Comparison of ENCODE assay signal across 8 cellular contexts in genomic region chr18:61322265-61322873, GRCh38. TPM values are rescaled to one million over a fixed set of nuclear protein-coding genes. Genes with fewer than 3 reads are reported as not detected.
DNase-seq lines count a peak whose midpoint lies in the region; ATAC-seq, FAIRE-seq and TF ChIP-seq lines count a peak whose summit lies in the region.

No MANE protein-coding gene starts in this region.

- CTCF ChIA-PET in endothelial cell of umbilical vein (lab: Charles Lee): interaction anchor here (0.6 to 7.6 kb wide), 38 partner anchors 9 to 810 kb away, joined by 3 to 354 read pairs (median 4); no protein-coding TSS in a partner anchor

- H3K27ac ChIP-seq in endothelial cell of umbilical vein (ENCODE audit: insufficient read depth, low read depth, low read length) (no peak overlapping the region), vagina (no peak overlapping the region)

- no peak overlapping the region for H3K9ac ChIP-seq in Loucy (ENCODE audit: low read depth, low read length, poor library complexity, severe bottlenecking)
- no peak overlapping the region for H3K9ac ChIP-seq in endothelial cell of umbilical vein (replicated peaks; ENCODE audit: extremely low read depth, insufficient read depth, low read length)

- H2AFZ ChIP-seq in Loucy (ENCODE audit: low read length): peak overlapping the region; percentile 50; the same call in 1 of the 2 replicates
- no peak overlapping the region for H2AFZ ChIP-seq in endothelial cell of umbilical vein (ENCODE audit: low read depth, low read length)

- no peak overlapping the region for H3K4me2 ChIP-seq in Loucy (ENCODE audit: low read depth, low read length, poor library complexity, severe bottlenecking)
- H3K4me2 ChIP-seq in endothelial cell of umbilical vein (ENCODE audit: insufficient read depth, low read length): no peak overlapping the region

- FAIRE-seq in endothelial cell of umbilical vein (lab: Jason Lieb, UNC): peak; percentile 84

- H3K9me3 ChIP-seq in Loucy (ENCODE audit: insufficient read depth, low read depth, low read length) (no peaks in the 10 kb centered on the region), endothelial cell of umbilical vein (replicated peaks; ENCODE audit: control insufficient read depth, insufficient read depth, low read length) (no peaks in the 10 kb centered on the region), vagina (no peaks in the 10 kb centered on the region)

- no peaks in the 10 kb centered on the region for H3F3A ChIP-seq in Loucy (ENCODE audit: low read depth)

- BruUV-seq in endothelial cell of umbilical vein (replicated peaks; lab: Mats Ljungman, UMichigan): no TSS peak

- H3K9me1 ChIP-seq in endothelial cell of umbilical vein (replicated peaks; ENCODE audit: control insufficient read depth, extremely low read depth, insufficient read depth, low read length): no peaks in the 10 kb centered on the region

- H3K27me3 Mint-ChIP-seq in HFFc6 (ENCODE audit: insufficient read depth): peaks cover 3% of the 10 kb centered on the region
- peaks cover 10 to 28% (median 14%) of the 10 kb centered on the region in 3 donors for H3K27me3 Mint-ChIP-seq in naive B cell

- H3K4me3 ChIP-seq in Loucy (ENCODE audit: low read length, poor library complexity, severe bottlenecking): no peak overlapping the region
- H3K4me3 ChIP-seq in endothelial cell of umbilical vein (replicated peaks in 1 of 3; ENCODE audit: insufficient read depth in 1 of 3, low read depth in 1 of 3, low read length in 3 of 3): no peak overlapping the region
- no peak overlapping the region for H3K4me3 ChIP-seq in vagina

- H3K36me3 Mint-ChIP-seq in HFFc6 (ENCODE audit: low read depth) (no peaks in the 10 kb centered on the region), naive B cell (peaks cover 0 to 8% of the 10 kb centered on the region in 2 donors)

- H3K36me3 ChIP-seq in Loucy (ENCODE audit: insufficient read depth, low read length): no peaks in the 10 kb centered on the region
- H3K36me3 ChIP-seq in endothelial cell of umbilical vein (ENCODE audit: control insufficient read depth in 2 of 2, extremely low read depth in 1 of 2, insufficient read depth in 2 of 2, low read length in 2 of 2): no peaks in the 10 kb centered on the region
- H3K36me3 ChIP-seq in vagina: no peaks in the 10 kb centered on the region

- POLR2A ChIA-PET in endothelial cell of umbilical vein (lab: Charles Lee): no interaction called here

- no peaks in the 10 kb centered on the region for H3K79me2 ChIP-seq in Loucy (ENCODE audit: insufficient read depth, low read length)
- no peaks in the 10 kb centered on the region for H3K79me2 ChIP-seq in endothelial cell of umbilical vein (ENCODE audit: control insufficient read depth, insufficient read depth, low read length)

- H3K9me2 ChIP-seq in Loucy (replicated peaks; ENCODE audit: low read depth, low read length): no peaks in the 10 kb centered on the region

- H3K27ac Mint-ChIP-seq in HFFc6 (no peak overlapping the region), naive B cell (no peak overlapping the region)

- DNase-seq in A172 (ENCODE audit: low spot score) (peak; percentile 22), HFFc6 (peak; percentile 52), SKM-1 (lab: John Stamatoyannopoulos, UW; ENCODE audit: unreplicated experiment) (peak; percentile 41), endothelial cell of umbilical vein (ENCODE audit: low read depth, low spot score) (peak; percentile 53), naive B cell (peak; percentile 7), vagina (ENCODE audit: extremely low spot score in 2 of 2) (no peak)

- TF ChIP-seq POLR2A in endothelial cell of umbilical vein (IDR thresholded peaks at IDR 0.05; ENCODE audit: low read depth, low read length) (no peak), vagina (IDR thresholded peaks at IDR 0.05) (no peak)

- H3K27me3 ChIP-seq in Loucy (ENCODE audit: insufficient read depth, low read length, poor library complexity, severe bottlenecking) (no peaks in the 10 kb centered on the region), endothelial cell of umbilical vein (ENCODE audit: control insufficient read depth in 2 of 2, insufficient read depth in 2 of 2, low read length in 2 of 2) (no peaks in the 10 kb centered on the region), vagina (no peaks in the 10 kb centered on the region)

- TF ChIP-seq CTCF in GM12874 (IDR thresholded peaks at IDR 0.05; ENCODE audit: insufficient read depth, low read depth, low read length): peak; percentile 89
- peak; percentile 94 for TF ChIP-seq CTCF in HFFc6 (IDR thresholded peaks at IDR 0.05)
- TF ChIP-seq CTCF in Loucy (conservative IDR thresholded peaks at IDR 0.05; ENCODE audit: low read length): peak; percentile 98
- peak; percentile 82 to 89 for TF ChIP-seq CTCF in endothelial cell of umbilical vein (IDR thresholded peaks at IDR 0.05; ENCODE audit: extremely low read depth in 1 of 2, insufficient read depth in 1 of 2, low read depth in 1 of 2, low read length in 2 of 2)
- TF ChIP-seq CTCF in vagina (IDR thresholded peaks at IDR 0.05): peak in 2 of 3 experiments; percentile 15 to 34

- H3K4me1 ChIP-seq in Loucy (ENCODE audit: insufficient read depth, low read length, poor library complexity, severe bottlenecking): no peaks in the 10 kb centered on the region
- no peaks in the 10 kb centered on the region for H3K4me1 ChIP-seq in endothelial cell of umbilical vein (ENCODE audit: control insufficient read depth, extremely low read depth, insufficient read depth, low read length)
- H3K4me1 ChIP-seq in vagina: no peaks in the 10 kb centered on the region

- dilution Hi-C loops in endothelial cell of umbilical vein (cut with MboI; ENCODE audit: extremely low pct_ligation_motif_present, low sequenced_read_pairs): no loop called here

- H3K4me1 Mint-ChIP-seq in HFFc6 (ENCODE audit: low read depth) (no peaks in the 10 kb centered on the region), naive B cell (no peaks in the 10 kb centered on the region)

- no peak overlapping the region for H3K4me3 Mint-ChIP-seq in HFFc6
- no peak overlapping the region for H3K4me3 Mint-ChIP-seq in naive B cell

- ATAC-seq in naive B cell (ENCODE audit: low read depth in 2 of 2): peak in 1 of 2 donors; percentile 46

- no peaks in the 10 kb centered on the region for H3K9me3 Mint-ChIP-seq in HFFc6
- peaks cover 0 to 8% (median 2%) of the 10 kb centered on the region in 7 donors for H3K9me3 Mint-ChIP-seq in naive B cell

- intact Hi-C loops in endothelial cell of umbilical vein (cut with micrococcal nuclease) (loop anchor here (1.0 to 5.0 kb wide), 5 partner anchors 113 to 809 kb away; no protein-coding TSS in a partner anchor), vagina (cut with DNase I) (no loop called here)

- no peaks in the 10 kb centered on the region for H4K20me1 ChIP-seq in Loucy (ENCODE audit: insufficient read depth, low read length, poor library complexity, severe bottlenecking)
- H4K20me1 ChIP-seq in endothelial cell of umbilical vein (replicated peaks; ENCODE audit: control insufficient read depth, extremely low read depth, insufficient read depth, low read length): no peaks in the 10 kb centered on the region

TF ChIP-seq in endothelial cell of umbilical vein, 7 proteins besides CTCF, POLR2A, EP300 and RAD21:
- no peak for TF ChIP-seq EZH2 (IDR thresholded peaks at IDR 0.05; ENCODE audit: borderline replicate concordance, low read depth, low read length, severe bottlenecking)
- no peak for TF ChIP-seq JUN (IDR thresholded peaks at IDR 0.05; ENCODE audit: borderline replicate concordance, insufficient read depth, insufficient read length, low read depth)
- no peak for TF ChIP-seq GATA2 (IDR thresholded peaks at IDR 0.05; ENCODE audit: insufficient read depth, insufficient read length, low read depth, low read length)
- TF ChIP-seq FOS (IDR thresholded peaks at IDR 0.05; ENCODE audit: borderline replicate concordance, insufficient read depth, low read length): no peak
- TF ChIP-seq, protein P1, sequence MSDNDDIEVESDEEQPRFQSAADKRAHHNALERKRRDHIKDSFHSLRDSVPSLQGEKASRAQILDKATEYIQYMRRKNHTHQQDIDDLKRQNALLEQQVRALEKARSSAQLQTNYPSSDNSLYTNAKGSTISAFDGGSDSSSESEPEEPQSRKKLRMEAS (IDR thresholded peaks at IDR 0.05; ENCODE audit: insufficient read depth, insufficient read length): no peak
- TF ChIP-seq MYC (IDR thresholded peaks at IDR 0.05; ENCODE audit: low read depth, low read length): no peak
- TF ChIP-seq POLR2AphosphoS5 (IDR thresholded peaks at IDR 0.05; ENCODE audit: insufficient read depth, low read depth, low read length): no peak

RNA-seq across cellular contexts. Expression of gene CDH20, which starts 10.9 kb away (rescaled TPM):
- not detected in 2 replicates for total RNA-seq in A172 (2014; rRNA removed; shearing (Covaris generic))
- total RNA-seq in HFFc6 (2021; fragmentation: NEBNext Ultra II Directional; extraction: Animal tissue kit (Norgen Biotek cat#: 25700)): not detected
- total RNA-seq in endothelial cell of umbilical vein: not detected in 2 replicates
- not detected in 2 replicates for polyA plus RNA-seq in endothelial cell of umbilical vein
- 0.01 TPM in 1 of 2 replicates, not detected in the other for polyA plus RNA-seq in endothelial cell of umbilical vein (2011; cell fraction: cytosol; rRNA removed)
- not detected in 2 replicates for polyA plus RNA-seq in endothelial cell of umbilical vein (2011; cell fraction: nucleus; rRNA removed)
- 0.17 TPM in 1 of 2 replicates, not detected in the other for polyA plus RNA-seq in endothelial cell of umbilical vein (2012)
- polyA minus RNA-seq in endothelial cell of umbilical vein: not detected in 2 replicates
- not detected for polyA minus RNA-seq in endothelial cell of umbilical vein (2011; cell fraction: cytosol; rRNA and poly(A)+ RNA removed)
- polyA minus RNA-seq in endothelial cell of umbilical vein (2011; cell fraction: nucleus; rRNA and poly(A)+ RNA removed): not detected in 2 replicates
- polyA plus RNA-seq in naive B cell (ENCODE audit: low read depth in 6 of 6): under 1 TPM in 2 of 6 donors, not detected in 4; 0.20 to 0.22 TPM
- total RNA-seq in vagina: not detected

Comparison
In these comparisons a context has a peak if more than half of its experiments do, and no peak if none do; other contexts are left out.
1. DNase-seq: peak in A172 (single experiment), HFFc6 (single experiment), SKM-1 (single experiment), endothelial cell of umbilical vein (single experiment) and naive B cell (single experiment); none in vagina (0 of 2).
2. CTCF ChIP-seq: peak in every context shown above with its lines; median percentile 98 in Loucy; 94 in HFFc6; 89 in GM12874; 86 in endothelial cell of umbilical vein; 24 in vagina.